Comparison of ENCODE assay signal across 8 cellular contexts in genomic region chr5:65481635-65482271, GRCh38.
DNase-seq lines count a peak whose midpoint lies in the region; ATAC-seq lines count a peak whose summit lies in the region.

TSS of gene ADAMTS6 (minus strand) at chr5:65481920. CDS start at chr5:65473673, 8,247 bp downstream.

- peak; percentile 72 for ATAC-seq in HG02970 (IDR thresholded peaks at IDR 0.05; ENCODE audit: low FRiP score, unreplicated experiment)
- peak; percentile 90 to 95 for ATAC-seq in activated CD4-positive, CD25-positive, alpha-beta regulatory T cell treated with anti-CD3 and anti-CD28 coated beads, Interleukin-2, amount 50 U/mL, for 24 hours

- peak; percentile 22 for DNase-seq in NCI-H510A treated with DMSO at 0.1 percent for 48 hours (lab: John Stamatoyannopoulos, UW)
- no peak for DNase-seq in NCI-H510A (lab: John Stamatoyannopoulos, UW)
- peak; percentile 81 for DNase-seq in NCI-H2171 treated with DMSO at 0.1 percent for 48 hours (lab: John Stamatoyannopoulos, UW)
- DNase-seq in cerebellar cortex (ENCODE audit: low spot score), result peak; percentile 60
- DNase-seq in islet precursor cell, result peak; percentile 90
- peak; percentile 69 for DNase-seq in stimulated activated CD4-positive, alpha-beta T cell treated with anti-CD3 and anti-CD28 coated beads, Interleukin-12 subunit alpha, Interleukin-12 subunit beta, amount 100 ng/mL, for 4 hours
